25 cellular contexts compared by ENCODE assay signal in the genomic region with DNA sequence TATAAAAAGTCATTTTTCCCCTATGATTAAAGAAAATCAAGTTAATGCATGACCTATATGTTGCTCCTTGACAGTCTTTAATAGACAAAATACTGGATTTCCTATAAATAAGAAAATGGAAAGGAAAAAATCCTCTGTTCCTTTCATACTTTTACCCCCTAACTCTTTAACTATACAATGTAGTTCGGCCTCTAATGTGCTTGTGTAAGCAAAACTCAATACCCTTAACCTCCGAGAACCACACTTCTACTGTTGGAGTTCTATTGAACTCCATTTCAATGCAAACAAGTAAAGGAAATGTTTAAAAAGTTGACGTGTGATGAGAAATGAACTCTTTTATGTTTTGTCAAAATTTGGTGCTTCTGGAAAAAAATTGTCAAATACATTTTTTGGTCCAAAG. TPM values are rescaled to one million over a fixed set of nuclear protein-coding genes. Genes with fewer than 3 reads are reported as not detected.
DNase-seq lines count a peak whose midpoint lies in the region; ATAC-seq, FAIRE-seq and TF ChIP-seq lines count a peak whose summit lies in the region.
"Had no signal": no experiment of that assay in that cellular context is flagged by ENCODE, and none has a peak within 500 bp of the region (broad histone marks: within the 10 kb centered on the region; RNA-seq: fewer than 3 reads in every experiment).

No MANE protein-coding gene starts in this region.

- H3K4me3 ChIP-seq in A673 (ENCODE audit: low read depth, low read length, poor library complexity, severe bottlenecking) (no peak overlapping the region), OCI-LY3 (ENCODE audit: low read length) (no peak overlapping the region)
- H3K4me3 ChIP-seq in CD4-positive, alpha-beta memory T cell (ENCODE audit: low read length in 2 of 2) = no peak overlapping the region
- H3K4me3 ChIP-seq: GM23248, PC-9 had no signal

- peak overlapping the region; percentile 66 for H3K9ac ChIP-seq in OCI-LY3 (ENCODE audit: low read length)
- H3K9ac ChIP-seq: GM23248, KMS-11 had no signal

- peak overlapping the region; percentile 51 for H3K4me2 ChIP-seq in OCI-LY3 (ENCODE audit: low read length)
- H3K4me2 ChIP-seq: KMS-11, PC-9 had no signal

- H3K4me1 ChIP-seq in A673 (ENCODE audit: insufficient read depth, low read length, poor library complexity, severe bottlenecking) = peaks cover 24% of the 10 kb centered on the region
- H3K4me1 ChIP-seq in OCI-LY3 (ENCODE audit: low read length) = peaks cover 95% of the 10 kb centered on the region
- H3K4me1 ChIP-seq in CD4-positive, alpha-beta memory T cell (ENCODE audit: insufficient read depth, low read length) = no peaks in the 10 kb centered on the region
- H3K4me1 ChIP-seq: BE2C had no signal

- no peaks in the 10 kb centered on the region for H3K27me3 Mint-ChIP-seq in memory B cell
- no peaks in the 10 kb centered on the region for H3K27me3 Mint-ChIP-seq in CD4-positive, alpha-beta memory T cell

- intact Hi-C loops in A673 (cut with micrococcal nuclease; ENCODE audit: unreplicated experiment) = no loop called here
- intact Hi-C loops in CD4-positive, alpha-beta memory T cell (cut with micrococcal nuclease) = no loop called here

- no peaks in the 10 kb centered on the region for H3K9me3 Mint-ChIP-seq in memory B cell
- H3K9me3 Mint-ChIP-seq in CD4-positive, alpha-beta memory T cell = peaks cover 0 to 3% (median 0%) of the 10 kb centered on the region in 8 donors
- H3K9me3 Mint-ChIP-seq: CD8-positive, alpha-beta T cell; H9; HFFc6 had no signal

- H3K27me3 ChIP-seq in A673 (replicated peaks; ENCODE audit: insufficient read depth, low read depth, low read length, poor library complexity) (no peaks in the 10 kb centered on the region), OCI-LY3 (ENCODE audit: low read depth, low read length) (no peaks in the 10 kb centered on the region)
- no peaks in the 10 kb centered on the region for H3K27me3 ChIP-seq in CD4-positive, alpha-beta memory T cell (ENCODE audit: insufficient read depth, low read length)
- H3K27me3 ChIP-seq: BE2C had no signal

- peak overlapping the region; percentile 59 for H3K4me3 Mint-ChIP-seq in memory B cell
- no peak overlapping the region for H3K4me3 Mint-ChIP-seq in CD4-positive, alpha-beta memory T cell
- H3K4me3 Mint-ChIP-seq: CD8-positive, alpha-beta T cell; H9; HFFc6 had no signal

- TF ChIP-seq CTCF in A673 (conservative IDR thresholded peaks at IDR 0.05; ENCODE audit: low read depth, low read length) = no peak
- no peak for TF ChIP-seq CTCF in OCI-LY3 (IDR thresholded peaks at IDR 0.05; ENCODE audit: low read depth, low read length)

- no peaks in the 10 kb centered on the region for H3K36me3 ChIP-seq in A673 (ENCODE audit: insufficient read depth, low read length, poor library complexity, severe bottlenecking)
- H3K36me3 ChIP-seq in OCI-LY3 (replicated peaks; ENCODE audit: low read depth, low read length) = peaks cover 4% of the 10 kb centered on the region
- no peaks in the 10 kb centered on the region for H3K36me3 ChIP-seq in CD4-positive, alpha-beta memory T cell (ENCODE audit: insufficient read depth, low read length)
- H3K36me3 ChIP-seq: BE2C had no signal

- peaks cover 21% of the 10 kb centered on the region for H3K79me2 ChIP-seq in OCI-LY3 (ENCODE audit: low read length)

- peak; percentile 16 for FAIRE-seq in GM12891 (lab: Jason Lieb, UNC)

- peak overlapping the region; percentile 79 for H3K27ac Mint-ChIP-seq in memory B cell
- H3K27ac Mint-ChIP-seq in CD4-positive, alpha-beta memory T cell = peak overlapping the region in 1 of 7 donors; percentile 15
- H3K27ac Mint-ChIP-seq: CD8-positive, alpha-beta T cell; H9; HFFc6 had no signal

- H3K9me3 ChIP-seq in A673 (ENCODE audit: low read depth, low read length, poor library complexity, severe bottlenecking) (no peaks in the 10 kb centered on the region), OCI-LY3 (ENCODE audit: insufficient read depth, low read length) (no peaks in the 10 kb centered on the region)
- H3K9me3 ChIP-seq in CD4-positive, alpha-beta memory T cell (ENCODE audit: control insufficient read depth in 1 of 2, low read length in 2 of 2) = no peaks in the 10 kb centered on the region
- H3K9me3 ChIP-seq: BE2C had no signal

- DNase-seq in A673 (ENCODE audit: low spot score) (no peak), GM12891 (ENCODE audit: insufficient read length, low spot score) (no peak), memory B cell (ENCODE audit: low spot score in 2 of 2) (no peak), A172 (ENCODE audit: low spot score) (no peak), NCI-H128 (lab: John Stamatoyannopoulos, UW; ENCODE audit: unreplicated experiment) (no peak)
- no peak for DNase-seq in CD4-positive, alpha-beta memory T cell
- DNase-seq: 8988T; BE2C; Calu3; CD8-positive, alpha-beta T cell; GDM1; GM23248; H9; HFFc6; NCI-H1105 treated with DMSO at 0.1 percent for 48 hours; NCI-H187; NCI-H446 treated with DMSO at 0.1 percent for 48 hours; NCI-H526 treated with DMSO at 0.1 percent for 48 hours; PC-9; RPMI8226; SHP77 had no signal

- ATAC-seq in memory B cell (ENCODE audit: low read depth) = no peak
- ATAC-seq in GM21447 (IDR thresholded peaks at IDR 0.05; ENCODE audit: unreplicated experiment) = no peak
- ATAC-seq: CD8-positive, alpha-beta T cell had no signal

- no peaks in the 10 kb centered on the region for H4K20me1 ChIP-seq in OCI-LY3 (ENCODE audit: insufficient read depth, low read length)

- no TSS peak for BruUV-seq in A673 (replicated peaks; lab: Mats Ljungman, UMichigan)

- H3K27ac ChIP-seq in A673 (ENCODE audit: low read depth, low read length, poor library complexity, severe bottlenecking) (peak overlapping the region; percentile 33), OCI-LY3 (ENCODE audit: low read length) (peak overlapping the region; percentile 96)
- no peak overlapping the region for H3K27ac ChIP-seq in CD4-positive, alpha-beta memory T cell (ENCODE audit: low read depth, low read length)
- H3K27ac ChIP-seq: GM23248, HL-60, KMS-11, PC-9 had no signal

- POLR2A ChIA-PET in A673 (lab: Charles Lee; ENCODE audit: low non-redundant PET) = no interaction called here
- POLR2A ChIA-PET in CD4-positive, alpha-beta memory T cell (lab: Charles Lee; ENCODE audit: partially characterized antibody) = no interaction called here

- peaks cover 4% of the 10 kb centered on the region for H3K36me3 Mint-ChIP-seq in memory B cell
- no peaks in the 10 kb centered on the region for H3K36me3 Mint-ChIP-seq in CD4-positive, alpha-beta memory T cell
- H3K36me3 Mint-ChIP-seq: CD8-positive, alpha-beta T cell had no signal

- no peak overlapping the region for H2AFZ ChIP-seq in OCI-LY3 (ENCODE audit: low read depth, low read length)
- H2AFZ ChIP-seq: GM23248, PC-9 had no signal

- CTCF ChIA-PET in A673 (lab: Charles Lee) = no interaction called here
- CTCF ChIA-PET in CD4-positive, alpha-beta memory T cell (lab: Charles Lee; ENCODE audit: partially characterized antibody) = no interaction called here

- TF ChIP-seq POLR2A in GM12891 (IDR thresholded peaks at IDR 0.05; ENCODE audit: low read depth, low read length) = no peak

- peaks cover 48% of the 10 kb centered on the region for H3K4me1 Mint-ChIP-seq in memory B cell
- no peaks in the 10 kb centered on the region for H3K4me1 Mint-ChIP-seq in CD4-positive, alpha-beta memory T cell

TF ChIP-seq in GM12891, 5 proteins besides CTCF, POLR2A, EP300 and RAD21:
- TF ChIP-seq POLR2AphosphoS5 (IDR thresholded peaks at IDR 0.05; ENCODE audit: low read depth, low read length) = no peak
- no peak for TF ChIP-seq SPI1 (IDR thresholded peaks at IDR 0.05; ENCODE audit: low read depth, low read length)
- no peak for TF ChIP-seq PAX5 (IDR thresholded peaks at IDR 0.05; ENCODE audit: insufficient read depth, low read length, severe bottlenecking)
- no peak for TF ChIP-seq TAF1 (IDR thresholded peaks at IDR 0.05; ENCODE audit: low read depth, low read length)
- TF ChIP-seq POU2F2 (IDR thresholded peaks at IDR 0.05; ENCODE audit: low read depth, low read length) = no peak

RNA-seq across cellular contexts. Expression of a gene that starts 36.0 kb away (rescaled TPM):
- total RNA-seq in A673 (2021) = 28.3 and 31.9 TPM in 2 replicates
- polyA plus RNA-seq in GM12891 (2012; ENCODE audit: low read depth, missing spikeins) = 5.8 TPM
- under 1 TPM; 0.39 to 0.73 TPM for total RNA-seq in CD4-positive, alpha-beta memory T cell
- under 1 TPM in 1 of 2 donors, not detected in 1; 0.36 TPM for polyA plus RNA-seq in CD4-positive, alpha-beta memory T cell
- 45.7 and 53.6 TPM in 2 replicates for total RNA-seq in A172 (2014; rRNA removed; shearing (Covaris generic))

Comparison
In these comparisons a context has a peak if more than half of its experiments do, and no peak if none do; other contexts are left out.
1. RNA of a gene that starts 36.0 kb away (total RNA-seq): 45.7 to 53.6 TPM in A172 and 28.3 to 31.9 TPM in A673; 0.39 to 0.73 TPM in CD4-positive, alpha-beta memory T cell; every median in the first group is over 10 times any median in the second.